ENCODE assay signal across 20 cellular contexts in the genomic region with DNA sequence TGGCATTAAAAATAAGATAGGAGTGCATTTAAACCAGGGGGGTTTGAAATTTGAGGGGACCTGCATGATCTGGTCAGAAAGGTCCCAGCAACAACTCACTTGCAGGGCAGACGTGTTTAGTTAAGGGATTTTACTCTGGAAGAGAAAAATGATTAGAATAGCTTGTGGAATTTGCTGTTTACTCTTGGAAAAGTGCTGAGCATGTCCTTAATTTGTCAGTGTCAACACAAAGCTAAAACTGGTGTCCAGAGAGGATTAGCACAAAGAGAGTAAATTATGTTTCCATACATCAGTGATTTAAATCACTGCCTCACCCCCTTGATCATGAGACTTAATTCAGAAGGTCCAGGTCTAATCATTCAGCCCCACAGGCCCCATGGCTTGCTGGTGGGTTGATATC.
DNase-seq lines count a peak whose midpoint lies in the region; ATAC-seq, FAIRE-seq and TF ChIP-seq lines count a peak whose summit lies in the region.
"Had no signal": no experiment of that assay in that cellular context is flagged by ENCODE, and none has a peak within 500 bp of the region (broad histone marks: within the 10 kb centered on the region; RNA-seq: fewer than 3 reads in every experiment).

No MANE protein-coding gene starts in this region.

- H3K79me2 ChIP-seq in OCI-LY3 (ENCODE audit: low read length) = no peaks in the 10 kb centered on the region
- no peaks in the 10 kb centered on the region for H3K79me2 ChIP-seq in GM12878 (ENCODE audit: control insufficient read depth, insufficient read depth, low read length)

- no TSS peak for BruUV-seq in GM12878 (replicated peaks; lab: Mats Ljungman, UMichigan)

- no peaks in the 10 kb centered on the region for H3K9me3 Mint-ChIP-seq in CD8-positive, alpha-beta T cell
- H3K9me3 Mint-ChIP-seq: CD8-positive, alpha-beta memory T cell; GM23338 had no signal

- TF ChIP-seq POLR2A in A549 (IDR thresholded peaks at IDR 0.05; ENCODE audit: low read length) (no peak), GM12878 (IDR thresholded peaks at IDR 0.05; ENCODE audit: low read depth, low read length) (no peak)

- H3K36me3 ChIP-seq in OCI-LY3 (replicated peaks; ENCODE audit: low read depth, low read length) (no peaks in the 10 kb centered on the region), GM12878 (ENCODE audit: control insufficient read depth in 2 of 2, insufficient read depth in 2 of 2, low read length in 1 of 2) (no peaks in the 10 kb centered on the region)
- no peaks in the 10 kb centered on the region for H3K36me3 ChIP-seq in CD8-positive, alpha-beta T cell (ENCODE audit: insufficient read depth, low read length)

- H3K9ac ChIP-seq in OCI-LY3 (ENCODE audit: low read length) = peak overlapping the region; percentile 21; the same call in 1 of the 2 replicates
- H3K9ac ChIP-seq in GM12878 (ENCODE audit: control insufficient read depth, insufficient read depth, low read length) = no peak overlapping the region

- TF ChIP-seq EP300 in A549 (IDR thresholded peaks at IDR 0.05) (no peak), GM12878 (IDR thresholded peaks at IDR 0.05; ENCODE audit: borderline replicate concordance in 1 of 2, control insufficient read depth in 1 of 2, low read depth in 2 of 2, low read length in 2 of 2) (no peak)

- H3K4me3 Mint-ChIP-seq in CD8-positive, alpha-beta T cell = no peak overlapping the region
- H3K4me3 Mint-ChIP-seq: CD4-positive, CD25-positive, alpha-beta regulatory T cell; GM23338; H9 had no signal

- no peak overlapping the region for H3K27ac ChIP-seq in A549
- peak overlapping the region; percentile 43 for H3K27ac ChIP-seq in OCI-LY3 (ENCODE audit: low read length)
- no peak overlapping the region for H3K27ac ChIP-seq in GM12878 (ENCODE audit: control insufficient read depth, insufficient read depth)
- no peak overlapping the region for H3K27ac ChIP-seq in right cardiac atrium (ENCODE audit: low read length)
- no peak overlapping the region for H3K27ac ChIP-seq in CD8-positive, alpha-beta T cell (ENCODE audit: low read depth, low read length)

- peak overlapping the region; percentile 43; the same call in 1 of the 2 replicates for H2AFZ ChIP-seq in OCI-LY3 (ENCODE audit: low read depth, low read length)
- H2AFZ ChIP-seq in GM12878 (ENCODE audit: control insufficient read depth, low read depth, low read length) = no peak overlapping the region
- H2AFZ ChIP-seq: GM23338 had no signal

- H3K4me2 ChIP-seq in A549 = no peak overlapping the region
- H3K4me2 ChIP-seq in OCI-LY3 (ENCODE audit: low read length) = peak overlapping the region; percentile 60
- no peak overlapping the region for H3K4me2 ChIP-seq in GM12878 (ENCODE audit: control insufficient read depth, insufficient read depth)
- H3K4me2 ChIP-seq: GM23338 had no signal

- TF ChIP-seq CTCF in A549 (IDR thresholded peaks at IDR 0.05) (no peak), OCI-LY3 (IDR thresholded peaks at IDR 0.05; ENCODE audit: low read depth, low read length) (no peak), GM12878 (IDR thresholded peaks at IDR 0.05 in 2 of 3, conservative IDR thresholded peaks at IDR 0.05 in 1 of 3; ENCODE audit: control insufficient read depth in 2 of 3, extremely low read depth in 1 of 3, insufficient read depth in 1 of 3, low read depth in 3 of 3, low read length in 3 of 3) (no peak)
- no peak for TF ChIP-seq CTCF in CD8-positive, alpha-beta T cell (IDR thresholded peaks at IDR 0.05)

- peaks cover 2% of the 10 kb centered on the region for H3K27me3 Mint-ChIP-seq in CD8-positive, alpha-beta T cell (ENCODE audit: low read depth)
- H3K27me3 Mint-ChIP-seq: CD4-positive, CD25-positive, alpha-beta regulatory T cell had no signal

- no peak overlapping the region for H3K4me3 ChIP-seq in A549
- peak overlapping the region; percentile 25 for H3K4me3 ChIP-seq in OCI-LY3 (ENCODE audit: low read length)
- H3K4me3 ChIP-seq in GM12878 = no peak overlapping the region
- H3K4me3 ChIP-seq in right cardiac atrium (ENCODE audit: low read length) = no peak overlapping the region
- no peak overlapping the region for H3K4me3 ChIP-seq in CD8-positive, alpha-beta T cell (ENCODE audit: low read depth, low read length)
- H3K4me3 ChIP-seq: GM23338 had no signal

- H3K36me3 Mint-ChIP-seq in CD8-positive, alpha-beta T cell = no peaks in the 10 kb centered on the region
- H3K36me3 Mint-ChIP-seq: CD4-positive, CD25-positive, alpha-beta regulatory T cell; CD8-positive, alpha-beta memory T cell had no signal

- RAD21 ChIA-PET in GM12878 (lab: Charles Lee; ENCODE audit: unreplicated experiment) = no interaction called here

- DNase-seq in A549 (ENCODE audit: low read depth in 1 of 2, low spot score in 1 of 2) = no peak
- no peak for DNase-seq in GM12878 (ENCODE audit: low read depth, low spot score)
- no peak for DNase-seq in right cardiac atrium
- DNase-seq in CD8-positive, alpha-beta T cell = no peak
- no peak for DNase-seq in LoVo (ENCODE audit: low spot score)
- DNase-seq: 8988T; C1 segment of cervical spinal cord; CD4-positive, CD25-positive, alpha-beta regulatory T cell; CD8-positive, alpha-beta memory T cell; DMS 273 treated with DMSO at 0.1 percent for 48 hours; DMS79; EL; GDM1; H9 had no signal

- intact Hi-C loops in GM12878 (cut with micrococcal nuclease; ENCODE audit: unreplicated experiment) (no loop called here), right cardiac atrium (cut with DNase I) (no loop called here)
- intact Hi-C loops in CD8-positive, alpha-beta T cell (cut with DNase I, micrococcal nuclease) = no loop called here

- CTCF ChIA-PET in A549 (lab: Yijun Ruan, JAX) (no interaction called here), GM12878 (lab: Yijun Ruan, JAX) (no interaction called here)
- CTCF ChIA-PET in CD8-positive, alpha-beta T cell (lab: Charles Lee) = no interaction called here

- H3K9me3 ChIP-seq in A549 = no peaks in the 10 kb centered on the region
- H3K9me3 ChIP-seq in OCI-LY3 (ENCODE audit: insufficient read depth, low read length) = no peaks in the 10 kb centered on the region
- H3K9me3 ChIP-seq in GM12878 (replicated peaks; ENCODE audit: control insufficient read depth, insufficient read depth, low read length) = no peaks in the 10 kb centered on the region
- H3K9me3 ChIP-seq in right cardiac atrium (ENCODE audit: control insufficient read depth, low read length) = no peaks in the 10 kb centered on the region
- no peaks in the 10 kb centered on the region for H3K9me3 ChIP-seq in CD8-positive, alpha-beta T cell (ENCODE audit: low read length)

- H4K20me1 ChIP-seq in OCI-LY3 (ENCODE audit: insufficient read depth, low read length) = no peaks in the 10 kb centered on the region
- H4K20me1 ChIP-seq in GM12878 (ENCODE audit: control insufficient read depth, insufficient read depth) = no peaks in the 10 kb centered on the region

- WGBS in A549 (ENCODE audit: missing lambda C conversion rate) = 0% methylated on average over 1 of the region's 1 CpG
- 0% methylated on average over 1 of the region's 1 CpG for WGBS in GM12878 (ENCODE audit: insufficient coverage, insufficient replicate concordance, low lambda C conversion rate, missing lambda C conversion rate)
- 43% methylated on average over 1 of the region's 1 CpG for whole genome bisulfite sequencing in right cardiac atrium

- ATAC-seq in A549 (no peak), GM12878 (no peak), right cardiac atrium (no peak)
- ATAC-seq in CD8-positive, alpha-beta T cell = no peak
- ATAC-seq: GM23338, HCT116 had no signal

- H3K4me1 Mint-ChIP-seq in CD8-positive, alpha-beta T cell (ENCODE audit: low read depth) = peaks cover 22% of the 10 kb centered on the region
- H3K4me1 Mint-ChIP-seq: CD4-positive, CD25-positive, alpha-beta regulatory T cell; GM23338; H9 had no signal

- FAIRE-seq in A549 (lab: Jason Lieb, UNC) (no peak), GM12878 (lab: Jason Lieb, UNC) (peak; percentile 18)
- FAIRE-seq: D721Med, GM12891, GM18507 had no signal

- no peaks in the 10 kb centered on the region for H3K4me1 ChIP-seq in A549
- H3K4me1 ChIP-seq in OCI-LY3 (ENCODE audit: low read length) = peaks cover 53% of the 10 kb centered on the region
- 0 out of 2 replicates have a peak, but pooled peaks cover 2% of the 10 kb centered on the region for H3K4me1 ChIP-seq in GM12878 (ENCODE audit: control insufficient read depth, insufficient read depth, low read length)
- H3K4me1 ChIP-seq in right cardiac atrium (ENCODE audit: control insufficient read depth, insufficient read depth, low read length) = no peaks in the 10 kb centered on the region
- peaks cover 26% of the 10 kb centered on the region for H3K4me1 ChIP-seq in CD8-positive, alpha-beta T cell (ENCODE audit: insufficient read depth, low read length)

- POLR2A ChIA-PET in A549 (lab: Yijun Ruan, JAX) (no interaction called here), GM12878 (lab: Charles Lee) (no interaction called here)
- POLR2A ChIA-PET in CD8-positive, alpha-beta T cell (lab: Charles Lee) = no interaction called here

- H3K27me3 ChIP-seq in OCI-LY3 (ENCODE audit: low read depth, low read length) (no peaks in the 10 kb centered on the region), GM12878 (replicated peaks in 1 of 2; ENCODE audit: control insufficient read depth in 2 of 2, insufficient read depth in 2 of 2, low read length in 1 of 2) (no peaks in the 10 kb centered on the region; a peak in 1 of 4 replicates), right cardiac atrium (ENCODE audit: control insufficient read depth, insufficient read depth) (no peaks in the 10 kb centered on the region)
- no peaks in the 10 kb centered on the region for H3K27me3 ChIP-seq in CD8-positive, alpha-beta T cell (ENCODE audit: insufficient read depth, low read length)

- SMC1A ChIA-PET in GM12878 (lab: Charles Lee; ENCODE audit: uncharacterized antibody, unreplicated experiment) = no interaction called here

- no peak for TF ChIP-seq RAD21 in A549 (conservative IDR thresholded peaks at IDR 0.05 in 1 of 2, IDR thresholded peaks at IDR 0.05 in 1 of 2)
- no peak for TF ChIP-seq RAD21 in GM12878 (IDR thresholded peaks at IDR 0.05; ENCODE audit: insufficient read depth, low read depth, low read length)

- H3K27ac Mint-ChIP-seq in CD8-positive, alpha-beta T cell = no peak overlapping the region
- H3K27ac Mint-ChIP-seq: CD4-positive, CD25-positive, alpha-beta regulatory T cell; CD8-positive, alpha-beta memory T cell; GM23338; H9 had no signal

- in situ Hi-C loops in GM12878 (cut with MboI) = no loop called here

TF ChIP-seq in A549, 52 proteins besides CTCF, POLR2A, EP300 and RAD21:
- no peak for TF ChIP-seq ZSCAN20 (CRISPR knock-in tag; IDR thresholded peaks at IDR 0.05)
- peak; percentile 33 for TF ChIP-seq MAFK (IDR thresholded peaks at IDR 0.05; ENCODE audit: partially characterized antibody)

TF ChIP-seq in GM12878, 131 proteins besides CTCF, POLR2A, EP300 and RAD21 (continues in another document):
- TF ChIP-seq TARDBP (IDR thresholded peaks at IDR 0.05; ENCODE audit: borderline replicate concordance) (no peak), CREM (IDR thresholded peaks at IDR 0.05; ENCODE audit: low read depth) (no peak), CHD2 (IDR thresholded peaks at IDR 0.05; ENCODE audit: borderline replicate concordance, low read depth, low read length) (no peak)
